27 cellular contexts compared by ENCODE assay signal in genomic region chr7:98465022-98465421, GRCh38.
"Had no signal": no experiment of that assay in that cellular context is flagged by ENCODE, and none has a peak within 500 bp of the region (broad histone marks: within the 10 kb centered on the region; RNA-seq: fewer than 3 reads in every experiment).

No MANE protein-coding gene starts in this region.

- ATAC-seq: naive thymus-derived CD8-positive, alpha-beta T cell; natural killer cell treated with Interleukin-12 subunit alpha and Interleukin-12 subunit beta and Interleukin-15 and Interleukin-18, amount 100 ng/mL, for 72 hours; psoas muscle; right cardiac atrium; stimulated activated memory B cell treated with anti-CD40 and anti-IgM and Interleukin-4, amounts not matched to agents 10 μg/mL and 1 μg/mL and 100 μg/mL, for 72 hours; stimulated activated naive CD8-positive, alpha-beta T cell treated with anti-CD3 and anti-CD28 coated beads, Interleukin-15, amount 100 ng/mL, for 72 hours; stimulated activated naive CD8-positive, alpha-beta T cell treated with anti-CD3 and anti-CD28 coated beads, Interleukin-15, Interleukin-2, amounts not matched to agents 100 U/mL and 50 U/mL, for 24 hours; upper lobe of right lung had no signal

- H3K36me3 Mint-ChIP-seq: naive thymus-derived CD8-positive, alpha-beta T cell; natural killer cell treated with Interleukin-12 subunit alpha and Interleukin-12 subunit beta and Interleukin-15 and Interleukin-18, amount 100 ng/mL, for 72 hours; stimulated activated memory B cell treated with anti-CD40 and anti-IgM and Interleukin-4, amounts not matched to agents 10 μg/mL and 1 μg/mL and 100 μg/mL, for 72 hours; type B pancreatic cell had no signal

- H3K27ac Mint-ChIP-seq: naive thymus-derived CD8-positive, alpha-beta T cell; natural killer cell treated with Interleukin-12 subunit alpha and Interleukin-12 subunit beta and Interleukin-15 and Interleukin-18, amount 100 ng/mL, for 72 hours; nephron progenitor cell; progenitor cell of endocrine pancreas; stimulated activated memory B cell treated with anti-CD40 and anti-IgM and Interleukin-4, amounts not matched to agents 10 μg/mL and 1 μg/mL and 100 μg/mL, for 72 hours; stimulated activated naive CD8-positive, alpha-beta T cell treated with anti-CD3 and anti-CD28 coated beads, Interleukin-15, amount 100 ng/mL, for 72 hours; type B pancreatic cell had no signal

- H3K27ac ChIP-seq: neutrophil, parathyroid adenoma, psoas muscle, right lobe of liver, sigmoid colon, suprapubic skin, testis, tibial artery, transverse colon, upper lobe of right lung, uterus had no signal

- H3K4me3 Mint-ChIP-seq: naive thymus-derived CD8-positive, alpha-beta T cell; natural killer cell treated with Interleukin-12 subunit alpha and Interleukin-12 subunit beta and Interleukin-15 and Interleukin-18, amount 100 ng/mL, for 72 hours; nephron progenitor cell; neural crest cell; stimulated activated memory B cell treated with anti-CD40 and anti-IgM and Interleukin-4, amounts not matched to agents 10 μg/mL and 1 μg/mL and 100 μg/mL, for 72 hours; stimulated activated naive CD8-positive, alpha-beta T cell treated with anti-CD3 and anti-CD28 coated beads, Interleukin-15, amount 100 ng/mL, for 72 hours; type B pancreatic cell had no signal

- FAIRE-seq: small intestine had no signal

- H3K36me3 ChIP-seq: neutrophil, right lobe of liver, sigmoid colon, suprapubic skin, tibial artery, transverse colon, upper lobe of right lung, uterus had no signal

- H3K9me3 Mint-ChIP-seq: natural killer cell treated with Interleukin-12 subunit alpha and Interleukin-12 subunit beta and Interleukin-15 and Interleukin-18, amount 100 ng/mL, for 72 hours; neural crest cell; stimulated activated naive CD8-positive, alpha-beta T cell treated with anti-CD3 and anti-CD28 coated beads, Interleukin-15, amount 100 ng/mL, for 72 hours; type B pancreatic cell had no signal

- H3K9me3 ChIP-seq: neutrophil, right lobe of liver, testis, transverse colon, upper lobe of right lung, uterus had no signal

- H3K27me3 ChIP-seq: right lobe of liver, testis, upper lobe of right lung, uterus had no signal

- H3K4me1 Mint-ChIP-seq: naive thymus-derived CD8-positive, alpha-beta T cell; nephron progenitor cell; neural crest cell; stimulated activated memory B cell treated with anti-CD40 and anti-IgM and Interleukin-4, amounts not matched to agents 10 μg/mL and 1 μg/mL and 100 μg/mL, for 72 hours; stimulated activated naive CD8-positive, alpha-beta T cell treated with anti-CD3 and anti-CD28 coated beads, Interleukin-15, amount 100 ng/mL, for 72 hours had no signal

- H3K4me1 ChIP-seq: parathyroid adenoma, psoas muscle, right lobe of liver, sigmoid colon, suprapubic skin, testis, tibial artery, transverse colon, upper lobe of right lung, uterus had no signal

- DNase-seq: naive thymus-derived CD8-positive, alpha-beta T cell; nephron progenitor cell; psoas muscle; right cardiac atrium; right lobe of liver; sigmoid colon; small intestine; stimulated activated CD4-positive, alpha-beta T cell treated with anti-CD3 and anti-CD28 coated beads, Interleukin-15, amount 100 ng/mL, for 24 hours; stimulated activated CD4-positive, alpha-beta T cell treated with anti-CD3 and anti-CD28 coated beads, Interleukin-4, amount 100 ng/mL, for 1 hour; stimulated activated CD4-positive, alpha-beta T cell treated with anti-CD3 and anti-CD28 coated beads, Interleukin-4, amount 100 ng/mL, for 4 hours; stimulated activated CD8-positive, alpha-beta memory T cell treated with anti-CD3 and anti-CD28 coated beads, Interleukin-4, amount 100 ng/mL, for 48 hours; stimulated activated naive CD4-positive, alpha-beta T cell; stimulated activated naive CD8-positive, alpha-beta T cell treated with anti-CD3 and anti-CD28 coated beads, Interleukin-15, amount 100 ng/mL, for 72 hours; stimulated activated naive CD8-positive, alpha-beta T cell treated with anti-CD3 and anti-CD28 coated beads, Interleukin-15, Interleukin-2, amounts not matched to agents 100 U/mL and 50 U/mL, for 24 hours; tibial artery; transverse colon; upper lobe of right lung; uterus had no signal

- H3K4me3 ChIP-seq: psoas muscle, right lobe of liver, sigmoid colon, suprapubic skin, testis, tibial artery, transverse colon, upper lobe of right lung, uterus had no signal
